In the genomic region with DNA sequence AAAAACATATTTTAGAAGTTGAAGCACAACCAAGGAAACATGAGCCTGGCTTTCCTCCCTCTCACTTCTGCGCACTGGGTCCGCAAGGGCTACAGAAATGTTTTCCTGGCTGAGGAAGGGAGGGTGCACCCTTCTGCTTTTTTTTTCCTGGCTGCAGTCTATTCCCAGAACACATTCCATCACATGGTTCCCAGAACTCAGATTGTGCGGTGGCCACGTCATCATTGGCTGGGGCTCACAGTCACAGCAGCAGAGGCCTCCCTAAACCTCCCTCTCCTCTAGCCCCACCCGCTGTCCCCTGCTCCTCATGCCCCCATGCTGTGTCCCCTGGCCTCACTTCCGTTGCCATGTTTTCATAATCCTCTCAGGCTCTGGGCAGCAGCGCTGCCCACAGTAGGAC, we compare ENCODE assay signal across 2 cellular contexts. TPM values are rescaled to one million over a fixed set of nuclear protein-coding genes. Genes with fewer than 3 reads are reported as not detected.
"Had no signal": no experiment of that assay in that cellular context is flagged by ENCODE, and none has a peak within 500 bp of the region (broad histone marks: within the 10 kb centered on the region; RNA-seq: fewer than 3 reads in every experiment).

No MANE protein-coding gene starts in this region.

RNA-seq across cellular contexts. Expression of gene RIMBP3B, which starts 5.9 kb away (rescaled TPM):
- total RNA-seq: ascending aorta, bronchial epithelial cell had no signal
